Comparison of ENCODE assay signal across 11 cellular contexts in genomic region chr6:87807423-87807978, GRCh38.
A peak's percentile ranks its signal among the peaks of the same experiment; 100 is the strongest.
DNase-seq lines count a peak whose midpoint lies in the region; ATAC-seq and TF ChIP-seq lines count a peak whose summit lies in the region.
"Had no signal": no experiment of that assay in that cellular context is flagged by ENCODE, and none has a peak within 500 bp of the region (broad histone marks: within the 10 kb centered on the region; RNA-seq: fewer than 3 reads in every experiment).

No MANE protein-coding gene starts in this region.

- H3K36me3 Mint-ChIP-seq in activated naive CD4-positive, alpha-beta T cell treated with anti-CD3 and anti-CD28 coated beads, Interleukin-2, amount 10 ng/mL, durations not matched to agents 7 days and 5 days: no peaks in the 10 kb centered on the region
- H3K36me3 Mint-ChIP-seq: activated naive CD8-positive, alpha-beta T cell treated with anti-CD3 and anti-CD28 coated beads, Interleukin-2, amount 10 ng/mL, durations not matched to agents 7 days and 5 days had no signal

- H3K9me2 ChIP-seq in DOHH2 (replicated peaks; ENCODE audit: control insufficient read depth, low read length): no peaks in the 10 kb centered on the region

- ATAC-seq in HG02759 (IDR thresholded peaks at IDR 0.05; ENCODE audit: unreplicated experiment): peak; percentile 82
- no peak for ATAC-seq in left colon

- H3K9me3 Mint-ChIP-seq in activated naive CD4-positive, alpha-beta T cell treated with anti-CD3 and anti-CD28 coated beads, Interleukin-2, amount 10 ng/mL, durations not matched to agents 7 days and 5 days: no peaks in the 10 kb centered on the region
- H3K9me3 Mint-ChIP-seq: activated naive CD8-positive, alpha-beta T cell treated with anti-CD3 and anti-CD28 coated beads, Interleukin-2, amount 10 ng/mL, durations not matched to agents 7 days and 5 days had no signal

- DNase-seq in GM19238 (ENCODE audit: insufficient read length, low spot score): peak; percentile 32
- DNase-seq in KBM-7: peak; percentile 50
- DNase-seq in T-helper 1 cell: no peak
- DNase-seq in left colon: no peak
- DNase-seq in superior temporal gyrus (ENCODE audit: extremely low spot score): no peak
- no peak for DNase-seq in activated naive CD4-positive, alpha-beta T cell treated with anti-CD3 and anti-CD28 coated beads, Interleukin-2, amount 10 ng/mL, durations not matched to agents 7 days and 5 days
- DNase-seq: activated naive CD8-positive, alpha-beta T cell treated with anti-CD3 and anti-CD28 coated beads, Interleukin-2, amount 10 ng/mL, durations not matched to agents 7 days and 5 days; occipital lobe had no signal

- H3K79me2 ChIP-seq in DOHH2 (ENCODE audit: control insufficient read depth, low read length): peaks cover 48% of the 10 kb centered on the region

- peaks cover 14% of the 10 kb centered on the region for H3K36me3 ChIP-seq in DOHH2 (ENCODE audit: control insufficient read depth, low read length)
- H3K36me3 ChIP-seq: vagina had no signal

- peaks cover 72% of the 10 kb centered on the region for H3K4me1 ChIP-seq in DOHH2 (ENCODE audit: control insufficient read depth, low read length)
- H3K4me1 ChIP-seq: vagina had no signal

- peak overlapping the region; percentile 95 for H3K27ac ChIP-seq in DOHH2 (ENCODE audit: low read depth, low read length)
- H3K27ac ChIP-seq: vagina had no signal

- no peaks in the 10 kb centered on the region for H3K9me3 ChIP-seq in DOHH2 (ENCODE audit: control insufficient read depth, insufficient read depth, low read length)
- H3K9me3 ChIP-seq: vagina had no signal

- no peak overlapping the region for H3K4me3 Mint-ChIP-seq in activated naive CD4-positive, alpha-beta T cell treated with anti-CD3 and anti-CD28 coated beads, Interleukin-2, amount 10 ng/mL, durations not matched to agents 7 days and 5 days
- H3K4me3 Mint-ChIP-seq: activated naive CD8-positive, alpha-beta T cell treated with anti-CD3 and anti-CD28 coated beads, Interleukin-2, amount 10 ng/mL, durations not matched to agents 7 days and 5 days had no signal

- TF ChIP-seq CTCF in DOHH2 (IDR thresholded peaks at IDR 0.05; ENCODE audit: low read depth, low read length, poor library complexity, severe bottlenecking): no peak

- H4K20me1 ChIP-seq in DOHH2 (ENCODE audit: control insufficient read depth, insufficient read depth, low read depth, low read length): no peaks in the 10 kb centered on the region

- H3K4me1 Mint-ChIP-seq in activated naive CD4-positive, alpha-beta T cell treated with anti-CD3 and anti-CD28 coated beads, Interleukin-2, amount 10 ng/mL, durations not matched to agents 7 days and 5 days: no peaks in the 10 kb centered on the region
- H3K4me1 Mint-ChIP-seq: activated naive CD8-positive, alpha-beta T cell treated with anti-CD3 and anti-CD28 coated beads, Interleukin-2, amount 10 ng/mL, durations not matched to agents 7 days and 5 days had no signal

- H3K27me3 ChIP-seq in DOHH2 (ENCODE audit: control insufficient read depth, low read length): no peaks in the 10 kb centered on the region
- H3K27me3 ChIP-seq: vagina had no signal

- H3K27me3 Mint-ChIP-seq in activated naive CD4-positive, alpha-beta T cell treated with anti-CD3 and anti-CD28 coated beads, Interleukin-2, amount 10 ng/mL, durations not matched to agents 7 days and 5 days: peaks cover 11% of the 10 kb centered on the region

- intact Hi-C loops in left colon (cut with DNase I, micrococcal nuclease): no loop called here

- H3F3A ChIP-seq in DOHH2 (ENCODE audit: control insufficient read depth, insufficient read depth): peaks cover 21% of the 10 kb centered on the region

- no peak overlapping the region for H3K27ac Mint-ChIP-seq in activated naive CD4-positive, alpha-beta T cell treated with anti-CD3 and anti-CD28 coated beads, Interleukin-2, amount 10 ng/mL, durations not matched to agents 7 days and 5 days
- H3K27ac Mint-ChIP-seq: activated naive CD8-positive, alpha-beta T cell treated with anti-CD3 and anti-CD28 coated beads, Interleukin-2, amount 10 ng/mL, durations not matched to agents 7 days and 5 days had no signal

- peak overlapping the region; percentile 50 for H3K4me3 ChIP-seq in DOHH2 (ENCODE audit: low read length)
- H3K4me3 ChIP-seq: vagina had no signal

- in situ Hi-C loops in KBM-7 (cut with MboI; ENCODE audit: low pct_unique_long_range_greater_than_20kb, low sequenced_read_pairs): no loop called here

- peak overlapping the region; percentile 86 for H3K4me2 ChIP-seq in DOHH2 (ENCODE audit: low read length)

- CTCF ChIA-PET in activated naive CD4-positive, alpha-beta T cell treated with anti-CD3 and anti-CD28 coated beads, Interleukin-2, amount 10 ng/mL, durations not matched to agents 7 days and 5 days (lab: Charles Lee): no interaction called here

Comparison
In these comparisons a context has a peak if more than half of its experiments do, and no peak if none do; other contexts are left out.
1. DNase-seq: peak in GM19238 (single experiment) and KBM-7 (single experiment); none in T-helper 1 cell (0 of 5), left colon (0 of 2), superior temporal gyrus (single experiment) and activated naive CD4-positive, alpha-beta T cell treated with anti-CD3 and anti-CD28 coated beads, Interleukin-2, amount 10 ng/mL, durations not matched to agents 7 days and 5 days (single experiment).